26 cellular contexts compared by ENCODE assay signal in genomic region chr5:88708021-88708420, GRCh38.
"Had no signal": no experiment of that assay in that cellular context is flagged by ENCODE, and none has a peak within 500 bp of the region (broad histone marks: within the 10 kb centered on the region; RNA-seq: fewer than 3 reads in every experiment).

No MANE protein-coding gene starts in this region.

- H3K36me3 ChIP-seq: heart left ventricle, lower lobe of right lung, pancreas, prostate gland, sigmoid colon, spleen, tibial nerve, upper lobe of right lung had no signal

- H3K4me3 ChIP-seq: heart left ventricle, lower lobe of right lung, pancreas, prostate gland, sigmoid colon, spleen, tibial nerve, upper lobe of right lung had no signal

- H3K27me3 ChIP-seq: sigmoid colon, tibial nerve had no signal

- H3K36me3 Mint-ChIP-seq: immature natural killer cell; naive thymus-derived CD8-positive, alpha-beta T cell; stimulated activated effector memory CD8-positive, alpha-beta T cell treated with anti-CD3 and anti-CD28 coated beads, Interleukin-12 subunit alpha, Interleukin-12 subunit beta, amount 100 ng/mL, for 72 hours had no signal

- H3K4me3 Mint-ChIP-seq: immature natural killer cell; naive thymus-derived CD8-positive, alpha-beta T cell; nephron; neural crest cell; stimulated activated effector memory CD8-positive, alpha-beta T cell treated with anti-CD3 and anti-CD28 coated beads, Interleukin-12 subunit alpha, Interleukin-12 subunit beta, amount 100 ng/mL, for 72 hours had no signal

- H3K4me1 ChIP-seq: heart left ventricle, lower lobe of right lung, pancreas, prostate gland, sigmoid colon, spleen, tibial nerve, upper lobe of right lung had no signal

- FAIRE-seq: islet of Langerhans, pancreas, small intestine, urothelium cell line had no signal

- H3K9me3 ChIP-seq: heart left ventricle, lower lobe of right lung, pancreas, prostate gland, sigmoid colon, spleen, tibial nerve, upper lobe of right lung had no signal

- H3K9me3 Mint-ChIP-seq: naive thymus-derived CD8-positive, alpha-beta T cell; nephron; stimulated activated effector memory CD8-positive, alpha-beta T cell treated with anti-CD3 and anti-CD28 coated beads, Interleukin-12 subunit alpha, Interleukin-12 subunit beta, amount 100 ng/mL, for 72 hours had no signal

- ATAC-seq: heart left ventricle; left ventricle myocardium superior; lower lobe of right lung; naive thymus-derived CD8-positive, alpha-beta T cell; pancreas; right cardiac atrium; upper lobe of right lung had no signal

- H3K27ac ChIP-seq: heart left ventricle, lower lobe of right lung, pancreas, prostate gland, sigmoid colon, spleen, tibial nerve, upper lobe of right lung had no signal

- H3K27ac Mint-ChIP-seq: immature natural killer cell; naive thymus-derived CD8-positive, alpha-beta T cell; nephron; stimulated activated effector memory CD8-positive, alpha-beta T cell treated with anti-CD3 and anti-CD28 coated beads, Interleukin-12 subunit alpha, Interleukin-12 subunit beta, amount 100 ng/mL, for 72 hours had no signal

- H3K4me1 Mint-ChIP-seq: immature natural killer cell; naive thymus-derived CD8-positive, alpha-beta T cell; nephron; stimulated activated effector memory CD8-positive, alpha-beta T cell treated with anti-CD3 and anti-CD28 coated beads, Interleukin-12 subunit alpha, Interleukin-12 subunit beta, amount 100 ng/mL, for 72 hours had no signal

- DNase-seq: heart left ventricle; hypothalamus; immature natural killer cell; left ventricle myocardium superior; lower lobe of right lung; mammary epithelial cell; mesenchymal stem cell; naive thymus-derived CD8-positive, alpha-beta T cell; nucleus accumbens; pancreas; posterior cingulate gyrus; retina; right cardiac atrium; sigmoid colon; small intestine; spleen; stimulated activated CD4-positive, alpha-beta T cell treated with anti-CD3 and anti-CD28 coated beads, Interleukin-4, amount 100 ng/mL, for 24 hours; stimulated activated naive CD4-positive, alpha-beta T cell treated with Interleukin-2 at 50 U/mL for 16 hours; upper lobe of right lung had no signal
